In genomic region chr16:49472598-49472997, GRCh38 we compare ENCODE assay signal across 1 cellular context.
TF ChIP-seq lines count a peak whose summit lies in the region.

No MANE protein-coding gene starts in this region.

TF ChIP-seq in WTC11, 78 proteins besides CTCF, POLR2A, EP300 and RAD21 (continued from another document):
- TF ChIP-seq, protein P1, sequence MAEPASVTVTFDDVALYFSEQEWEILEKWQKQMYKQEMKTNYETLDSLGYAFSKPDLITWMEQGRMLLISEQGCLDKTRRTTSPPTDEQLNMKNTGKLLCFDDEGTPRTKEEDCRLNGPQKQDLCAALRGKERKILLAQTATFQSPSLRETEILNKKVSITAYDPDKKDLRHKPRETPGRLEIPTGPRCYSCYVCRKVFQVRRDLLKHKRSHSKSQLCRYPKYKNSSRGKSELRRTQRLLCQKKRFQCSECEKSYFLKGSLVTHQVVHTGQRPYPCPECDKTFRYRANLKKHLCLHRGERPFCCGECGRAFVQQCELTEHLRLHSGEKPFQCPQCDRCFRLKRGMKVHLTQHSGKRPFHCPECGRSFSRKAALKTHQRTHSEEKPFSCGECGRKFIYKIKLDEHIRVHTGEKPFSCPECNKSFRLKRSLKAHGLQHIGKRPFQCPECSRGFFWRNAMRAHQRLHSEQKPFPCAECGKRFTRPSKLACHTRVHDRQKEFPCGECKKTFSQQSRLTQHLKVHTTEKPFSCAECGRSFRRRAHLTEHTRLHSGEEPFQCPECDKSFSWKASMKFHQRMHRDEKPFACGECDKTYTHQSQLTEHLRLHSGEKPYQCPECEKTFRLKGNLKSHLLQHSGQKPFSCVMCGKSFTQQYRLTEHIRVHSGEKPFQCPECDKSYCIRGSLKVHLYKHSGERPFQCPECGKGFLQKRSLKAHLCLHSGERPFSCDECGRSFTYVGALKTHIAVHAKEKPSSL (CRISPR knock-in tag; conservative IDR thresholded peaks at IDR 0.05), result no peak
- TF ChIP-seq ATF1 (CRISPR knock-in tag; IDR thresholded peaks at IDR 0.05) (no peak), ATF2 (CRISPR knock-in tag; IDR thresholded peaks at IDR 0.05; ENCODE audit: borderline replicate concordance, low read depth) (no peak), EMX1 (CRISPR knock-in tag; IDR thresholded peaks at IDR 0.05) (no peak), ZNF232 (CRISPR knock-in tag; IDR thresholded peaks at IDR 0.05) (no peak), SMAD4 (CRISPR knock-in tag; IDR thresholded peaks at IDR 0.05) (no peak), ZNF396 (CRISPR knock-in tag; IDR thresholded peaks at IDR 0.05; ENCODE audit: borderline replicate concordance) (no peak), CBFB (CRISPR knock-in tag; IDR thresholded peaks at IDR 0.05; ENCODE audit: low read depth) (no peak), MAX (CRISPR knock-in tag; IDR thresholded peaks at IDR 0.05) (no peak), SMAD3 (CRISPR knock-in tag; IDR thresholded peaks at IDR 0.05; ENCODE audit: borderline replicate concordance) (no peak), JAZF1 (CRISPR knock-in tag; IDR thresholded peaks at IDR 0.05) (no peak)
- TF ChIP-seq, protein P2, sequence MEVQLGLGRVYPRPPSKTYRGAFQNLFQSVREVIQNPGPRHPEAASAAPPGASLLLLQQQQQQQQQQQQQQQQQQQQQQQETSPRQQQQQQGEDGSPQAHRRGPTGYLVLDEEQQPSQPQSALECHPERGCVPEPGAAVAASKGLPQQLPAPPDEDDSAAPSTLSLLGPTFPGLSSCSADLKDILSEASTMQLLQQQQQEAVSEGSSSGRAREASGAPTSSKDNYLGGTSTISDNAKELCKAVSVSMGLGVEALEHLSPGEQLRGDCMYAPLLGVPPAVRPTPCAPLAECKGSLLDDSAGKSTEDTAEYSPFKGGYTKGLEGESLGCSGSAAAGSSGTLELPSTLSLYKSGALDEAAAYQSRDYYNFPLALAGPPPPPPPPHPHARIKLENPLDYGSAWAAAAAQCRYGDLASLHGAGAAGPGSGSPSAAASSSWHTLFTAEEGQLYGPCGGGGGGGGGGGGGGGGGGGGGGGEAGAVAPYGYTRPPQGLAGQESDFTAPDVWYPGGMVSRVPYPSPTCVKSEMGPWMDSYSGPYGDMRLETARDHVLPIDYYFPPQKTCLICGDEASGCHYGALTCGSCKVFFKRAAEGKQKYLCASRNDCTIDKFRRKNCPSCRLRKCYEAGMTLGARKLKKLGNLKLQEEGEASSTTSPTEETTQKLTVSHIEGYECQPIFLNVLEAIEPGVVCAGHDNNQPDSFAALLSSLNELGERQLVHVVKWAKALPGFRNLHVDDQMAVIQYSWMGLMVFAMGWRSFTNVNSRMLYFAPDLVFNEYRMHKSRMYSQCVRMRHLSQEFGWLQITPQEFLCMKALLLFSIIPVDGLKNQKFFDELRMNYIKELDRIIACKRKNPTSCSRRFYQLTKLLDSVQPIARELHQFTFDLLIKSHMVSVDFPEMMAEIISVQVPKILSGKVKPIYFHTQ (CRISPR knock-in tag; IDR thresholded peaks at IDR 0.05), result no peak
